Comparison of ENCODE assay signal across 23 cellular contexts in the genomic region with DNA sequence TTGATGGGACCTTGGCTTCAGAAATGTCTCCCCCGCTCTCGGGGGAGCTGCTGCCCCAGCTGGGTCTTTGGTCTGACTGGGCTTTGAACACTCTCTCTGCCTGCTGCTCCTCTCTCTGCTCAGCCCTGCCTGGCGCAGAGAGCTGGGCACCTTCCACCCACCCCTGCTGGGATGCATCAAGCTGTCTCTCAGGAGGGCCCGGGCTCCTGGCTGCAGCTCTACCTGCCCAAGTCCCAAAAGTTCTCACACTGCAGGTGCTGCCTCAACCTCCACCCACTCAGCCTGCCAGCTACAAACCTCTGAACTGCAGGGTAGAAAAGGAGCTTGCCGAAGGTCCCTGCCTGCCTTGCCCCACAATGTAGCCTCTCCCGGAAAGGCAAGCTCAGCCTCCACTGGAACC. TPM values are rescaled to one million over a fixed set of nuclear protein-coding genes. Genes with fewer than 3 reads are reported as not detected.
"Had no signal": no experiment of that assay in that cellular context is flagged by ENCODE, and none has a peak within 500 bp of the region (broad histone marks: within the 10 kb centered on the region; RNA-seq: fewer than 3 reads in every experiment).

No MANE protein-coding gene starts in this region.

- H3K4me3 ChIP-seq: colonic mucosa, esophagus squamous epithelium, gastrocnemius medialis, heart right ventricle, left lung, lower lobe of right lung had no signal

- H3K27ac ChIP-seq: colonic mucosa, epithelial cell of prostate, esophagus squamous epithelium, gastrocnemius medialis, heart right ventricle, left lung, lower lobe of right lung had no signal

- ATAC-seq: effector memory CD8-positive, alpha-beta T cell; esophagus mucosa; gastrocnemius medialis; heart right ventricle; left cardiac atrium; left lung; left ventricle myocardium superior had no signal

- H3K9me3 ChIP-seq: colonic mucosa, esophagus squamous epithelium, gastrocnemius medialis, heart right ventricle, left lung, lower lobe of right lung had no signal

- H3K4me1 ChIP-seq: colonic mucosa, esophagus squamous epithelium, gastrocnemius medialis, heart right ventricle, left lung, lower lobe of right lung had no signal

- H3K27me3 ChIP-seq: colonic mucosa, gastrocnemius medialis had no signal

- H3K36me3 ChIP-seq: colonic mucosa, esophagus squamous epithelium, gastrocnemius medialis, heart right ventricle, left lung, lower lobe of right lung had no signal

- DNase-seq: cerebellar nuclear complex; colonic mucosa; cortex of kidney; effector CD8-positive, alpha-beta T cell; effector memory CD8-positive, alpha-beta T cell; endodermal cell; erythroblast; esophagus squamous epithelium; foreskin fibroblast; foreskin melanocyte; gastrocnemius medialis; glutamatergic neuron; head of caudate nucleus; heart right ventricle; hippocampal formation; left cardiac atrium; left lung; left ventricle myocardium superior; lower lobe of right lung; midbrain had no signal

RNA-seq across cellular contexts. Expression of a gene that starts 36.7 kb away (rescaled TPM):
- total RNA-seq: mononuclear cell had no signal
